Comparison of ENCODE assay signal across 15 cellular contexts in genomic region chr12:82554529-82554928, GRCh38.
DNase-seq lines count a peak whose midpoint lies in the region; ATAC-seq, FAIRE-seq and TF ChIP-seq lines count a peak whose summit lies in the region.
"Had no signal": no experiment of that assay in that cellular context is flagged by ENCODE, and none has a peak within 500 bp of the region (broad histone marks: within the 10 kb centered on the region; RNA-seq: fewer than 3 reads in every experiment).

No MANE protein-coding gene starts in this region.

- TF ChIP-seq CTCF in lower leg skin (IDR thresholded peaks at IDR 0.05) (no peak), D721Med (IDR thresholded peaks at IDR 0.05; ENCODE audit: insufficient read depth, missing control alignments) (no peak), upper lobe of left lung (IDR thresholded peaks at IDR 0.05) (no peak)

- intact Hi-C loops in lower leg skin (cut with DNase I; ENCODE audit: low total_unique reads) = no loop called here

- DNase-seq in lung microvascular endothelial cell (ENCODE audit: low read depth in 2 of 2) = peak; percentile 16 to 77
- no peak for DNase-seq in lower leg skin (ENCODE audit: low spot score in 2 of 2)
- DNase-seq in D721Med (ENCODE audit: insufficient read length, low spot score) = no peak
- DNase-seq in upper lobe of left lung = no peak
- DNase-seq: activated effector memory CD4-positive, alpha-beta T cell treated with Interleukin-2 at 50 U/mL for 16 hours; foreskin melanocyte; SHP77 had no signal

- no peak overlapping the region for H3K27ac ChIP-seq in upper lobe of left lung
- H3K27ac ChIP-seq: HL-60, right atrium auricular region had no signal

- FAIRE-seq in D721Med (lab: Jason Lieb, UNC) = no peak
- FAIRE-seq: colon had no signal

- WGBS in lower leg skin, 2 donors = 68 to 73% methylated on average over 2 of the region's 2 CpGs
- 58 to 61% methylated on average over 2 of the region's 2 CpGs for WGBS in upper lobe of left lung, 2 donors

- TF ChIP-seq POLR2A in lower leg skin (IDR thresholded peaks at IDR 0.05) = no peak
- no peak for TF ChIP-seq POLR2A in upper lobe of left lung (IDR thresholded peaks at IDR 0.05)

- H3K36me3 ChIP-seq in upper lobe of left lung = no peaks in the 10 kb centered on the region
- H3K36me3 ChIP-seq: right atrium auricular region had no signal

- H3K9me3 ChIP-seq in upper lobe of left lung = peaks cover 0 to 4% (median 1%) of the 10 kb centered on the region in 4 donors

- H3K4me3 ChIP-seq in lower leg skin (ENCODE audit: low read depth, poor library complexity, severe bottlenecking) (no peak overlapping the region), upper lobe of left lung (no peak overlapping the region)
- H3K4me3 ChIP-seq: lung, right atrium auricular region had no signal

- ATAC-seq in GM18870 (IDR thresholded peaks at IDR 0.05; ENCODE audit: unreplicated experiment) (peak; percentile 97), HG02610 (IDR thresholded peaks at IDR 0.05; ENCODE audit: unreplicated experiment) (peak; percentile 84), HG03558 (IDR thresholded peaks at IDR 0.05; ENCODE audit: extremely low read depth, unreplicated experiment) (peak; percentile 86), upper lobe of left lung (ENCODE audit: low FRiP score in 2 of 2) (no peak), HG03025 (IDR thresholded peaks at IDR 0.05; ENCODE audit: low FRiP score, unreplicated experiment) (no peak)

- no peaks in the 10 kb centered on the region for H3K27me3 ChIP-seq in upper lobe of left lung
- H3K27me3 ChIP-seq: right atrium auricular region had no signal

- no peak for TF ChIP-seq EP300 in upper lobe of left lung (IDR thresholded peaks at IDR 0.05)

- H3K4me1 ChIP-seq in upper lobe of left lung = no peaks in the 10 kb centered on the region
- H3K4me1 ChIP-seq: right atrium auricular region had no signal

Comparison
In these comparisons a context has a peak if more than half of its experiments do, and no peak if none do; other contexts are left out.
1. ATAC-seq: peak in GM18870 (single experiment), HG02610 (single experiment) and HG03558 (single experiment); none in upper lobe of left lung (0 of 2) and HG03025 (single experiment).
2. DNase-seq: peak in lung microvascular endothelial cell (2 of 2); none in lower leg skin (0 of 2), D721Med (single experiment) and upper lobe of left lung (0 of 2).